Comparison of ENCODE assay signal across 1 cellular context in the genomic region with DNA sequence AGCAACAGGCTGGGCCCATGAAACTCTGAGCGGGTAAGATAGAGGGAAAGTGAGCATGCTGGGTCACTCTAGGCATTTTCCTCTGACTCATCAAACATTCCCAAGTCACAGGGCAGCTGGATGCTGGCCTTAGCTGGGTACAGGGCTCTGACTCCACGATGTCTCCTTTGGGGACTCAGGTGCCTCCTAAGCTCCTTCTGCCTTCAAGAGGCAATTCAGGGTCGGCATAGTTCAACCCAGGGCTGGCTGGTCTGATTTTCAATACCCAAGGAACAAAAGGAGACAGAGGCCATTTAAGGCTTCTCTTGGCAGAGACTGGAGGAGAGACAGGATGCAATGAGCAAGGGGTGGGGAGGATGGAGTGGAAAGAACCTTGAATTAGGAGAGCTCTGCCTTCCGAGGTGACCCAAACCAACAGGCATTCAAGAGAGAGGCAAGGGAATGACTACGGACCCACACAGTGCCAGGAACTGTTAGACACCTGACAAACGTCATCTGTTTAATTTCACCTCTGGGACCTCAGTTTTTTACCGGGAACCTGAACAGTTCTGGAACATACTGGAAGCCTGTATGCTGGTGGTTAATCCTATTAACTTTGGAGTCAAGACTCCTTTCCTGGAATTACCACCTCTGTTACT.
TF ChIP-seq lines count a peak whose summit lies in the region.

No MANE protein-coding gene starts in this region.

TF ChIP-seq in H1, 55 proteins besides CTCF, POLR2A, EP300 and RAD21:
- no peak for TF ChIP-seq FOSL1 (IDR thresholded peaks at IDR 0.05; ENCODE audit: insufficient read depth, low read depth, low read length)
- TF ChIP-seq SUZ12 (IDR thresholded peaks at IDR 0.05; ENCODE audit: low read length): no peak
- no peak for TF ChIP-seq EGR1 (IDR thresholded peaks at IDR 0.05; ENCODE audit: borderline replicate concordance, low read depth, low read length)
- no peak for TF ChIP-seq SIRT6 (IDR thresholded peaks at IDR 0.05; ENCODE audit: low read length)
- no peak for TF ChIP-seq RBBP5 (IDR thresholded peaks at IDR 0.05; ENCODE audit: borderline replicate concordance, low read depth, low read length)
